Comparison of ENCODE assay signal across 23 cellular contexts in the genomic region with DNA sequence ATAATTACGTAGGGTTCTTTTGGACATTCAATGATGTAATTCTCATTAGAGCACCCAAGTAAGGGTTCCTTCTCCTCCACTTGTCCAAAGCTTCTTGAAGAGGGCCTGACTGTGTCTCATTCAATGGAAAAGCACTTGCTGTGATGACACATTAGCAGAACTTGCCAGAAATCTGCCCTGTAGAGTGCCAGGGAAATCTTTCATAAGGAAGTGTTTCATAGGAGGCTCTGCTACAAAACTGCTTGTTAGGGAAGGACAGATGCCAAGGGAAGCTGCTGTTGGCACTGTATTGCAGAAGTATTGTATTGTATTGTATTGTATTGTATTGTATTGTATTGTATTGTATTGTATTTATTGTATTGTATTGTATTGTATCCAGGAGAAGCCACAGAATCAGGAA. TPM values are rescaled to one million over a fixed set of nuclear protein-coding genes. Genes with fewer than 3 reads are reported as not detected.
DNase-seq lines count a peak whose midpoint lies in the region; ATAC-seq, FAIRE-seq and TF ChIP-seq lines count a peak whose summit lies in the region.
"Had no signal": no experiment of that assay in that cellular context is flagged by ENCODE, and none has a peak within 500 bp of the region (broad histone marks: within the 10 kb centered on the region; RNA-seq: fewer than 3 reads in every experiment).

No MANE protein-coding gene starts in this region.

- ATAC-seq in GM21737 (IDR thresholded peaks at IDR 0.05; ENCODE audit: unreplicated experiment): no peak
- ATAC-seq: GM23338; naive thymus-derived CD8-positive, alpha-beta T cell; stimulated activated naive CD8-positive, alpha-beta T cell treated with anti-CD3 and anti-CD28 coated beads, Interleukin-15, amount 100 ng/mL, for 72 hours; upper lobe of right lung had no signal

- TF ChIP-seq CTCF in bronchial epithelial cell (IDR thresholded peaks at IDR 0.05; ENCODE audit: insufficient read depth, low read length, severe bottlenecking) (no peak), fibroblast of pulmonary artery (IDR thresholded peaks at IDR 0.05; ENCODE audit: low read length, missing control alignments) (no peak)

- H3K27me3 ChIP-seq in MG63 (no peaks in the 10 kb centered on the region), bronchial epithelial cell (ENCODE audit: control insufficient read depth, insufficient read depth, low read length) (no peaks in the 10 kb centered on the region)
- H3K27me3 ChIP-seq: cardiac muscle cell, hepatocyte, upper lobe of right lung had no signal

- no peaks in the 10 kb centered on the region for H3K9me3 ChIP-seq in MG63
- H3K9me3 ChIP-seq: upper lobe of right lung had no signal

- no peaks in the 10 kb centered on the region for H3K36me3 ChIP-seq in MG63
- H3K36me3 ChIP-seq in bronchial epithelial cell (ENCODE audit: control insufficient read depth, insufficient read depth, low read length): no peaks in the 10 kb centered on the region
- H3K36me3 ChIP-seq: cardiac muscle cell, upper lobe of right lung had no signal

- H3K4me3 ChIP-seq in MG63 (no peak overlapping the region), bronchial epithelial cell (ENCODE audit: low read depth, low read length) (no peak overlapping the region), fibroblast of pulmonary artery (replicated peaks; ENCODE audit: low read depth, low read length) (no peak overlapping the region)
- H3K4me3 ChIP-seq: cardiac muscle cell, GM23338, hepatocyte, skin epidermis, upper lobe of right lung had no signal

- DNase-seq in MG63 (peak; percentile 94), bronchial epithelial cell (ENCODE audit: low read depth) (peak; percentile 31), fibroblast of pulmonary artery (ENCODE audit: low read depth) (peak; percentile 27), putamen (ENCODE audit: low spot score) (peak; percentile 1), RCC 7860 (ENCODE audit: low spot score) (no peak)
- no peak for DNase-seq in activated effector memory CD4-positive, alpha-beta T cell treated with anti-CD3 and anti-CD28 coated beads, Interleukin-2, amount 50 U/mL, for 16 hours
- DNase-seq: activated CD4-positive, alpha-beta T cell treated with anti-CD3 and anti-CD28 coated beads for 1 hour; activated naive CD8-positive, alpha-beta T cell treated with anti-CD3 and anti-CD28 coated beads, Interleukin-2, amount 10 ng/mL, durations not matched to agents 7 days and 5 days; Calu3; islet precursor cell; mesenchymal stem cell; naive thymus-derived CD8-positive, alpha-beta T cell; NCI-H146; NK-92 treated with Interleukin-12 subunit alpha and Interleukin-12 subunit beta, amount 100 ng/mL, for 24 hours; stimulated activated CD4-positive, alpha-beta T cell treated with anti-CD3 and anti-CD28 coated beads, Interleukin-2, amount 100 ng/mL, for 48 hours; stimulated activated naive CD8-positive, alpha-beta T cell treated with anti-CD3 and anti-CD28 coated beads, Interleukin-15, amount 100 ng/mL, for 72 hours; upper lobe of right lung had no signal

- FAIRE-seq in bronchial epithelial cell (lab: Jason Lieb, UNC) (no peak), RCC 7860 (lab: Jason Lieb, UNC) (no peak)

RNA-seq across cellular contexts. Expression of a gene that starts 45.5 kb away (rescaled TPM):
- total RNA-seq in MG63 (2014; rRNA removed; shearing (Covaris generic); ENCODE audit: low replicate concordance): 71.9 and 74.1 TPM in 2 replicates
- total RNA-seq in bronchial epithelial cell: 9.2 and 14.0 TPM in 2 replicates
- total RNA-seq: activated naive CD8-positive, alpha-beta T cell treated with anti-CD3 and anti-CD28 coated beads, Interleukin-2, amount 10 ng/mL, durations not matched to agents 7 days and 5 days; activated T-helper 1 cell treated with anti-CD3 and anti-CD28 coated beads, Interleukin-12 subunit alpha, Interleukin-12 subunit beta, Interleukin-2, Interleukin-4 antibody, amounts not matched to agents 30 ng/mL and 10 ng/mL and 1 ng/mL, durations not matched to agents 14 hours and 24 hours and 36 hours; Calu3; naive thymus-derived CD8-positive, alpha-beta T cell had no signal

Comparison
In these comparisons a context has a peak if more than half of its experiments do, and no peak if none do; other contexts are left out.
1. DNase-seq: peak in MG63 (single experiment), bronchial epithelial cell (single experiment), fibroblast of pulmonary artery (single experiment) and putamen (single experiment); none in activated effector memory CD4-positive, alpha-beta T cell treated with anti-CD3 and anti-CD28 coated beads, Interleukin-2, amount 50 U/mL, for 16 hours (single experiment) and RCC 7860 (single experiment).